In genomic region chr1:117929340-117930172, GRCh38 we compare ENCODE assay signal across 8 cellular contexts. TPM values are rescaled to one million over a fixed set of nuclear protein-coding genes. Genes with fewer than 3 reads are reported as not detected.
A peak's percentile ranks its signal among the peaks of the same experiment; 100 is the strongest.
DNase-seq lines count a peak whose midpoint lies in the region; ATAC-seq and TF ChIP-seq lines count a peak whose summit lies in the region.

GDAP2 (minus strand) TSS chr1:117929621; CDS start chr1:117920357, 9,264 bp downstream.
WDR3 (plus strand) TSS chr1:117929739; CDS start chr1:117933320, 3,581 bp downstream.

- peak within 1 kb of the TSS; percentile 99 for H3K4me3 Mint-ChIP-seq in activated T-helper 17 cell treated with anti-CD3 and anti-CD28 coated beads, Interleukin-2, amount 50 U/mL, for 72 hours
- peak within 1 kb of the TSS; percentile 90 to 97 (median 94) for H3K4me3 Mint-ChIP-seq in naive thymus-derived CD4-positive, alpha-beta T cell
- H3K4me3 Mint-ChIP-seq in stimulated activated naive B cell treated with anti-CD40 and anti-IgM and Interleukin-4, amounts not matched to agents 10 μg/mL and 1 μg/mL and 100 μg/mL, for 72 hours = peak within 1 kb of the TSS; percentile 93 to 95

- no peaks in the 10 kb centered on the region for H3K27me3 ChIP-seq in fibroblast of lung (ENCODE audit: control insufficient read depth, insufficient read depth, low read length)
- H3K27me3 ChIP-seq in naive thymus-derived CD4-positive, alpha-beta T cell (ENCODE audit: control insufficient read depth in 2 of 2, insufficient read depth in 2 of 2, low read length in 2 of 2) = no peaks in the 10 kb centered on the region

- H2AFZ ChIP-seq in fibroblast of lung (ENCODE audit: low read length) = peak within 1 kb of the TSS; percentile 96

- TF ChIP-seq CTCF in LNCaP clone FGC (IDR thresholded peaks at IDR 0.05; ENCODE audit: control insufficient read depth, extremely low read depth, insufficient read depth) (no peak), RWPE1 (conservative IDR thresholded peaks at IDR 0.05; ENCODE audit: low read depth) (no peak), fibroblast of lung (conservative IDR thresholded peaks at IDR 0.05 in 1 of 2, IDR thresholded peaks at IDR 0.05 in 1 of 2; ENCODE audit: low read depth in 1 of 2, low read length in 2 of 2) (no peak)

- H3K36me3 ChIP-seq in fibroblast of lung (ENCODE audit: control insufficient read depth, insufficient read depth, low read length) = peaks cover 2% of the 10 kb centered on the region
- H3K36me3 ChIP-seq in naive thymus-derived CD4-positive, alpha-beta T cell (ENCODE audit: control insufficient read depth in 2 of 3, insufficient read depth in 3 of 3, low read length in 3 of 3) = peaks cover 0 to 10% (median 5%) of the 10 kb centered on the region in 3 experiments

- H3K4me1 Mint-ChIP-seq in activated T-helper 17 cell treated with anti-CD3 and anti-CD28 coated beads, Interleukin-2, amount 50 U/mL, for 72 hours = peaks cover 38% of the 10 kb centered on the region
- H3K4me1 Mint-ChIP-seq in naive thymus-derived CD4-positive, alpha-beta T cell = peaks cover 41 to 78% (median 71%) of the 10 kb centered on the region in 7 donors
- H3K4me1 Mint-ChIP-seq in stimulated activated naive B cell treated with anti-CD40 and anti-IgM and Interleukin-4, amounts not matched to agents 10 μg/mL and 1 μg/mL and 100 μg/mL, for 72 hours = peaks cover 23 to 57% of the 10 kb centered on the region in 2 donors

- H3K27ac ChIP-seq in RWPE1 (peak within 1 kb of the TSS; percentile 83), fibroblast of lung (ENCODE audit: insufficient read depth, low read length) (peak within 1 kb of the TSS; percentile 81)
- peak within 1 kb of the TSS; percentile 89 for H3K27ac ChIP-seq in naive thymus-derived CD4-positive, alpha-beta T cell (ENCODE audit: low read depth, low read length)

- peaks cover 68% of the 10 kb centered on the region for H3K79me2 ChIP-seq in fibroblast of lung (ENCODE audit: control insufficient read depth, insufficient read depth, low read length)

- no peaks in the 10 kb centered on the region for H3K27me3 Mint-ChIP-seq in activated T-helper 17 cell treated with anti-CD3 and anti-CD28 coated beads, Interleukin-2, amount 50 U/mL, for 72 hours
- peaks cover 0 to 2% (median 0%) of the 10 kb centered on the region in 5 donors for H3K27me3 Mint-ChIP-seq in naive thymus-derived CD4-positive, alpha-beta T cell
- H3K27me3 Mint-ChIP-seq in stimulated activated naive B cell treated with anti-CD40 and anti-IgM and Interleukin-4, amounts not matched to agents 10 μg/mL and 1 μg/mL and 100 μg/mL, for 72 hours = no peaks in the 10 kb centered on the region

- peak within 1 kb of the TSS; percentile 70 for H3K9ac ChIP-seq in fibroblast of lung (ENCODE audit: insufficient read depth, low read length)

- H3K4me3 ChIP-seq in LNCaP clone FGC (ENCODE audit: low read depth, low read length) (peak within 1 kb of the TSS; percentile 99), fibroblast of lung (replicated peaks in 1 of 4; ENCODE audit: control extremely low read depth in 1 of 4, insufficient read depth in 1 of 4, low read depth in 3 of 4, low read length in 4 of 4) (peak within 1 kb of the TSS; percentile 84 to 94 (median 90))
- H3K4me3 ChIP-seq in naive thymus-derived CD4-positive, alpha-beta T cell (ENCODE audit: low read length) = peak within 1 kb of the TSS; percentile 94

- peak within 1 kb of the TSS; percentile 95 for H3K27ac Mint-ChIP-seq in activated T-helper 17 cell treated with anti-CD3 and anti-CD28 coated beads, Interleukin-2, amount 50 U/mL, for 72 hours
- H3K27ac Mint-ChIP-seq in naive thymus-derived CD4-positive, alpha-beta T cell = peak within 1 kb of the TSS; percentile 74 to 97 (median 94)
- H3K27ac Mint-ChIP-seq in stimulated activated naive B cell treated with anti-CD40 and anti-IgM and Interleukin-4, amounts not matched to agents 10 μg/mL and 1 μg/mL and 100 μg/mL, for 72 hours = peak within 1 kb of the TSS; percentile 100

- H3K4me2 ChIP-seq in fibroblast of lung (ENCODE audit: extremely low read depth, insufficient read depth, low read length) = peak within 1 kb of the TSS; percentile 94

- peak; percentile 99 for ATAC-seq in activated T-helper 17 cell treated with anti-CD3 and anti-CD28 coated beads, Interleukin-2, amount 50 U/mL, for 72 hours (replicated peaks)
- peak; percentile 96 for ATAC-seq in naive thymus-derived CD4-positive, alpha-beta T cell
- peak; percentile 92 for ATAC-seq in stimulated activated naive B cell treated with anti-CD40 and anti-IgM and Interleukin-4, amounts not matched to agents 10 μg/mL and 1 μg/mL and 100 μg/mL, for 72 hours (replicated peaks)

- intact Hi-C loops in naive thymus-derived CD4-positive, alpha-beta T cell (cut with micrococcal nuclease) = loop anchor here (1.0 to 5.0 kb wide), 9 partner anchors 35 to 1357 kb away; partner anchors contain the start of genes MAN1A2 (in 2 of the 2), WARS2 (in 2 of the 2), CD58 (in 1 of the 2) and TTF2 (in 1 of the 2)

- H4K20me1 ChIP-seq in fibroblast of lung (ENCODE audit: control insufficient read depth, extremely low read depth, insufficient read depth, low read length) = no peaks in the 10 kb centered on the region

- no peaks in the 10 kb centered on the region for H3K9me3 Mint-ChIP-seq in activated T-helper 17 cell treated with anti-CD3 and anti-CD28 coated beads, Interleukin-2, amount 50 U/mL, for 72 hours
- peaks cover 0 to 2% (median 0%) of the 10 kb centered on the region in 11 donors for H3K9me3 Mint-ChIP-seq in naive thymus-derived CD4-positive, alpha-beta T cell
- no peaks in the 10 kb centered on the region for H3K9me3 Mint-ChIP-seq in stimulated activated naive B cell treated with anti-CD40 and anti-IgM and Interleukin-4, amounts not matched to agents 10 μg/mL and 1 μg/mL and 100 μg/mL, for 72 hours

- CTCF ChIA-PET in RWPE1 (lab: Yijun Ruan, JAX) = interaction anchor here (0.6 to 1.0 kb wide), 3 partner anchors 34 to 483 kb away, joined by 3 to 4 read pairs (median 3); no protein-coding TSS in a partner anchor
- CTCF ChIA-PET in naive thymus-derived CD4-positive, alpha-beta T cell (lab: Charles Lee) = interaction anchor here (1.0 kb wide), 1 partner anchor 23 kb away, joined by 3 read pairs; no protein-coding TSS in a partner anchor

- DNase-seq in Daoy (ENCODE audit: low read depth) (peak; percentile 99), GOT3 (lab: John Stamatoyannopoulos, UW) (peak; percentile 53), LNCaP clone FGC (ENCODE audit: low read depth) (peak; percentile 96), RWPE1 (ENCODE audit: low spot score) (peak; percentile 95), fibroblast of lung (ENCODE audit: low read depth in 2 of 2) (peak; percentile 95 to 98)
- peak; percentile 84 to 98 (median 94) for DNase-seq in naive thymus-derived CD4-positive, alpha-beta T cell
- peak; percentile 95 for DNase-seq in stimulated activated naive B cell treated with anti-CD40 and anti-IgM and Interleukin-4, amounts not matched to agents 10 μg/mL and 1 μg/mL and 100 μg/mL, for 72 hours

- POLR2A ChIA-PET in RWPE1 (lab: Yijun Ruan, JAX; ENCODE audit: low non-redundant PET) = interaction anchor here (0.5 kb wide), 1 partner anchor 819 kb away, joined by 4 read pairs; no protein-coding TSS in a partner anchor
- POLR2A ChIA-PET in naive thymus-derived CD4-positive, alpha-beta T cell (lab: Charles Lee) = interaction anchor here (0.6 to 1.0 kb wide), 3 partner anchors 23 to 1839 kb away, joined by 3 to 5 read pairs (median 3); no protein-coding TSS in a partner anchor

- peaks cover 51% of the 10 kb centered on the region for H3K36me3 Mint-ChIP-seq in activated T-helper 17 cell treated with anti-CD3 and anti-CD28 coated beads, Interleukin-2, amount 50 U/mL, for 72 hours (ENCODE audit: low read depth)
- H3K36me3 Mint-ChIP-seq in naive thymus-derived CD4-positive, alpha-beta T cell = peaks cover 0 to 17% (median 2%) of the 10 kb centered on the region in 5 donors
- peaks cover 4 to 28% of the 10 kb centered on the region in 2 donors for H3K36me3 Mint-ChIP-seq in stimulated activated naive B cell treated with anti-CD40 and anti-IgM and Interleukin-4, amounts not matched to agents 10 μg/mL and 1 μg/mL and 100 μg/mL, for 72 hours

- H3K9me3 ChIP-seq in fibroblast of lung (ENCODE audit: control insufficient read depth, insufficient read depth, low read depth, low read length) = no peaks in the 10 kb centered on the region
- H3K9me3 ChIP-seq in naive thymus-derived CD4-positive, alpha-beta T cell (ENCODE audit: control insufficient read depth in 2 of 3, low read length in 3 of 3) = no peaks in the 10 kb centered on the region

- no peaks in the 10 kb centered on the region for H3K4me1 ChIP-seq in fibroblast of lung (ENCODE audit: control insufficient read depth, extremely low read depth, insufficient read depth, low read length)
- peaks cover 24 to 30% of the 10 kb centered on the region in 2 donors for H3K4me1 ChIP-seq in naive thymus-derived CD4-positive, alpha-beta T cell (ENCODE audit: control insufficient read depth in 2 of 2, insufficient read depth in 2 of 2, low read length in 2 of 2)

RNA-seq across cellular contexts. Expression of gene GDAP2, which starts in this region (rescaled TPM):
- 31.9 and 41.6 TPM in 2 replicates for total RNA-seq in Daoy (2014; rRNA removed; shearing (Covaris generic))
- 10 to 100 TPM; 15.5 to 23.9 TPM for total RNA-seq in activated T-helper 17 cell treated with anti-CD3 and anti-CD28 coated beads, Interleukin-2, amount 50 U/mL, for 72 hours
- total RNA-seq in fibroblast of lung = 21.3 and 29.7 TPM in 2 replicates
- 14.5 and 16.2 TPM in 2 replicates for polyA plus RNA-seq in fibroblast of lung
- polyA plus RNA-seq in fibroblast of lung (2012) = 6.4 and 9.2 TPM in 2 replicates
- polyA minus RNA-seq in fibroblast of lung (ENCODE audit: low replicate concordance) = 5.5 and 6.2 TPM in 2 replicates
- total RNA-seq in naive thymus-derived CD4-positive, alpha-beta T cell = 10 to 100 TPM; 22.3 to 31.2 (median 25.2) TPM
- polyA plus RNA-seq in naive thymus-derived CD4-positive, alpha-beta T cell = 10 to 100 TPM in 1 of 2 donors, 1 to 10 TPM in 1; 9.7 to 12.7 TPM

RNA-seq across cellular contexts. Expression of gene WDR3, which starts in this region (rescaled TPM):
- 105 and 106 TPM in 2 replicates for total RNA-seq in Daoy (2014; rRNA removed; shearing (Covaris generic))
- 10 to 100 TPM; 33.8 to 57.1 TPM for total RNA-seq in activated T-helper 17 cell treated with anti-CD3 and anti-CD28 coated beads, Interleukin-2, amount 50 U/mL, for 72 hours
- 15.7 TPM in 2 replicates for total RNA-seq in fibroblast of lung
- 17.4 and 43.2 TPM in 2 replicates for polyA plus RNA-seq in fibroblast of lung
- polyA plus RNA-seq in fibroblast of lung (2012) = 9.6 and 24.1 TPM in 2 replicates
- 3.8 and 25.2 TPM in 2 replicates for polyA minus RNA-seq in fibroblast of lung (ENCODE audit: low replicate concordance)
- total RNA-seq in naive thymus-derived CD4-positive, alpha-beta T cell = 10 to 100 TPM; 12.2 to 34.6 (median 30.0) TPM
- polyA plus RNA-seq in naive thymus-derived CD4-positive, alpha-beta T cell = 10 to 100 TPM; 28.8 to 53.9 TPM

Comparison
In these comparisons a context has a peak if more than half of its experiments do, and no peak if none do; other contexts are left out.
1. Peak in every context shown above with its lines: DNase-seq, ATAC-seq, H3K4me3 ChIP-seq and H3K27ac ChIP-seq.